10 cellular contexts compared by ENCODE assay signal in the genomic region with DNA sequence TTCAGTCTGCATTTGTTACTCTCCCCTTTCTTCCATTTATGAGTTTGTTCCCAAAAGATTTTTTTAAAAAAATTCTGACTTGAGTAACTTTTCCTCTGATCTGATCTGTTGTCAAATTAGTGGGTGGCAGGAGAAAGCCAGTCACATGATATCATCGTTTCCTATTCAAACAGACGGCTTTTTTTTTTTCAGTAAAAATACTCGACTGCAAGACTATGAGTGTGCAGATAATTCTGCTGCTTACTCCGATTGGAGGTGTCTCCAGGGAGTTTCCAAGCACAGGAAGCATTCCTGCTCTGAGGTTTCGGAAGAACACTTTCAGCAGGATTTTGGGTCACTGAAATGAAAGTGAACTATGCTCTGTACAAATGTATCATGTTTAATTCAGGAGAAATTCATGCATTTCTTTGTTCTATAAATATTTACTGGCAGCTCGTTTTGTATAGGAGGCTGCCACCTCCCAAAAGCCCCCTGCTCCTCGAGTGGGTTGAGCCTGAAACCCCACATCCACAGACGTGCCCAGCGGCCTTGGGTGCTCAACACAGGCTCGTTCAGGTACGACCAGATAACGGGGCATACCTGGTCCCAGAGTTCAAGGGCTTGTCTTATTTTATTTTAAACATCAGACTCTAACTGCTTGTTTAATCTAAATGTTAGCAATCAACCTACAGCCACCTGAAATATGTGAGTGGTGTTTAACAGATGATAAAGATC.
DNase-seq lines count a peak whose midpoint lies in the region; ATAC-seq, FAIRE-seq and TF ChIP-seq lines count a peak whose summit lies in the region.
"Had no signal": no experiment of that assay in that cellular context is flagged by ENCODE, and none has a peak within 500 bp of the region (broad histone marks: within the 10 kb centered on the region; RNA-seq: fewer than 3 reads in every experiment).

No MANE protein-coding gene starts in this region.

- DNase-seq in CD4-positive, alpha-beta T cell, result no peak
- DNase-seq in NCI-H146 treated with DMSO at 0.1 percent for 48 hours (lab: John Stamatoyannopoulos, UW; ENCODE audit: unreplicated experiment) (peak; percentile 87), choroid plexus epithelial cell (ENCODE audit: low read depth) (peak; percentile 79), SKM-1 (lab: John Stamatoyannopoulos, UW; ENCODE audit: unreplicated experiment) (no peak), sciatic nerve (ENCODE audit: low spot score) (no peak), RCC 7860 (ENCODE audit: low spot score) (no peak)
- DNase-seq: T1000 had no signal

- CTCF ChIA-PET in CD4-positive, alpha-beta T cell (lab: Charles Lee), result interaction anchor here (0.6 kb wide), 1 partner anchor 12 kb away, joined by 3 read pairs; no protein-coding TSS in a partner anchor

- no peak overlapping the region for H3K27ac ChIP-seq in CD4-positive, alpha-beta T cell (ENCODE audit: low read depth, low read length)
- H3K27ac ChIP-seq: cardiac muscle cell had no signal

- H3K9me3 ChIP-seq in CD4-positive, alpha-beta T cell (ENCODE audit: control insufficient read depth, low read length), result no peaks in the 10 kb centered on the region

- H3K36me3 Mint-ChIP-seq in CD4-positive, alpha-beta T cell (ENCODE audit: low read depth), result no peaks in the 10 kb centered on the region
- H3K36me3 Mint-ChIP-seq in nephron (ENCODE audit: low read depth), result no peaks in the 10 kb centered on the region

- peaks cover 19% of the 10 kb centered on the region for H3K4me1 Mint-ChIP-seq in CD4-positive, alpha-beta T cell (ENCODE audit: low read depth)
- peaks cover 55% of the 10 kb centered on the region for H3K4me1 Mint-ChIP-seq in nephron

- no peak overlapping the region for H3K27ac Mint-ChIP-seq in CD4-positive, alpha-beta T cell
- peak overlapping the region; percentile 99 for H3K27ac Mint-ChIP-seq in nephron

- POLR2A ChIA-PET in CD4-positive, alpha-beta T cell (lab: Charles Lee), result no interaction called here

- no peak for FAIRE-seq in RCC 7860 (lab: Jason Lieb, UNC)

- H3K27me3 Mint-ChIP-seq in CD4-positive, alpha-beta T cell, result peaks cover 50% of the 10 kb centered on the region
- peaks cover 8% of the 10 kb centered on the region for H3K27me3 Mint-ChIP-seq in nephron (ENCODE audit: low read depth)

- H3K4me3 Mint-ChIP-seq in CD4-positive, alpha-beta T cell, result peak overlapping the region; percentile 20
- peak overlapping the region; percentile 74 to 84 (median 81) for H3K4me3 Mint-ChIP-seq in nephron

- ATAC-seq in CD4-positive, alpha-beta T cell (ENCODE audit: poor library complexity), result no peak
- ATAC-seq in HG03135 (IDR thresholded peaks at IDR 0.05; ENCODE audit: unreplicated experiment) (no peak), sciatic nerve (no peak)

- peaks cover 4% of the 10 kb centered on the region for H3K27me3 ChIP-seq in CD4-positive, alpha-beta T cell (ENCODE audit: control insufficient read depth, insufficient read depth, low read length)
- H3K27me3 ChIP-seq: cardiac muscle cell had no signal

- intact Hi-C loops in CD4-positive, alpha-beta T cell (cut with DNase I, micrococcal nuclease), result loop anchor here in 1 of 2 experiments (2.0 kb wide), 1 partner anchor 223 kb away; no protein-coding TSS in a partner anchor
- intact Hi-C loops in sciatic nerve (cut with DNase I), result no loop called here

- peak overlapping the region; percentile 43 for H3K4me3 ChIP-seq in choroid plexus epithelial cell (ENCODE audit: low read depth, low read length)
- H3K4me3 ChIP-seq: cardiac muscle cell had no signal

- no peak for TF ChIP-seq CTCF in CD4-positive, alpha-beta T cell (IDR thresholded peaks at IDR 0.05)
- no peak for TF ChIP-seq CTCF in choroid plexus epithelial cell (conservative IDR thresholded peaks at IDR 0.05; ENCODE audit: low read depth, low read length)
- TF ChIP-seq CTCF in nephron (IDR thresholded peaks at IDR 0.05; ENCODE audit: unreplicated experiment in 3 of 3), result no peak

- no peaks in the 10 kb centered on the region for H3K9me3 Mint-ChIP-seq in CD4-positive, alpha-beta T cell
- no peaks in the 10 kb centered on the region for H3K9me3 Mint-ChIP-seq in nephron

Comparison
In these comparisons a context has a peak if more than half of its experiments do, and no peak if none do; other contexts are left out.
1. DNase-seq: peak in NCI-H146 treated with DMSO at 0.1 percent for 48 hours (single experiment) and choroid plexus epithelial cell (single experiment); none in CD4-positive, alpha-beta T cell (0 of 10), SKM-1 (single experiment), sciatic nerve (single experiment) and RCC 7860 (single experiment).